16 cellular contexts compared by ENCODE assay signal in genomic region chr19:51552608-51552995, GRCh38. TPM values are rescaled to one million over a fixed set of nuclear protein-coding genes. Genes with fewer than 3 reads are reported as not detected.
DNase-seq lines count a peak whose midpoint lies in the region; ATAC-seq, FAIRE-seq and TF ChIP-seq lines count a peak whose summit lies in the region.
"Had no signal": no experiment of that assay in that cellular context is flagged by ENCODE, and none has a peak within 500 bp of the region (broad histone marks: within the 10 kb centered on the region; RNA-seq: fewer than 3 reads in every experiment).

No MANE protein-coding gene starts in this region.

- WGBS in HepG2 (ENCODE audit: low lambda C conversion rate): 2% methylated on average over 1 of the region's 1 CpG
- 13% methylated on average over 1 of the region's 1 CpG for WGBS in right lobe of liver (ENCODE audit: insufficient coverage, low coverage, low lambda C conversion rate, missing lambda C conversion rate)

- H3K9me3 Mint-ChIP-seq in IgD-negative memory B cell: peaks cover 0 to 10% (median 0%) of the 10 kb centered on the region in 3 donors
- peaks cover 5% of the 10 kb centered on the region for H3K9me3 Mint-ChIP-seq in glutamatergic neuron (ENCODE audit: unreplicated experiment)
- H3K9me3 Mint-ChIP-seq in stimulated activated naive B cell treated with anti-CD40 and anti-IgM and Interleukin-4, amounts not matched to agents 10 μg/mL and 1 μg/mL and 100 μg/mL, for 72 hours: no peaks in the 10 kb centered on the region

- no peak for ATAC-seq in HepG2
- no peak for ATAC-seq in right lobe of liver
- ATAC-seq in stimulated activated naive B cell treated with anti-CD40 and anti-IgM and Interleukin-4, amounts not matched to agents 10 μg/mL and 1 μg/mL and 100 μg/mL, for 72 hours (replicated peaks): no peak
- ATAC-seq in GM21423 (IDR thresholded peaks at IDR 0.05; ENCODE audit: unreplicated experiment): no peak

- peak overlapping the region; percentile 97 to 100 (median 98) for H3K4me3 Mint-ChIP-seq in IgD-negative memory B cell
- H3K4me3 Mint-ChIP-seq in glutamatergic neuron (ENCODE audit: unreplicated experiment): peak overlapping the region; percentile 77
- H3K4me3 Mint-ChIP-seq in stimulated activated naive B cell treated with anti-CD40 and anti-IgM and Interleukin-4, amounts not matched to agents 10 μg/mL and 1 μg/mL and 100 μg/mL, for 72 hours: peak overlapping the region; percentile 57 to 68

- H3K36me3 ChIP-seq in HepG2 (replicated peaks in 1 of 2; ENCODE audit: control insufficient read depth in 1 of 2, insufficient read depth in 2 of 2, low read length in 2 of 2) (no peaks in the 10 kb centered on the region), right lobe of liver (no peaks in the 10 kb centered on the region)

- in situ Hi-C loops in HepG2 (cut with HindIII; ENCODE audit: extremely low pct_ligation_motif_present, low pct_unique_long_range_greater_than_20kb): no loop called here

- BruUV-seq in HepG2 (replicated peaks; lab: Mats Ljungman, UMichigan): no TSS peak

- H3K27ac ChIP-seq in HepG2 (ENCODE audit: extremely low read length, insufficient read depth, low read length): no peak overlapping the region
- H3K27ac ChIP-seq in right lobe of liver: no peak overlapping the region
- H3K27ac ChIP-seq: C4-2B had no signal

- CTCF ChIA-PET in HepG2 (lab: Yijun Ruan, JAX; ENCODE audit: low intra/inter-chr PET ratio, low total read pairs): no interaction called here

- H4K20me1 ChIP-seq in HepG2 (ENCODE audit: insufficient read depth, low read length): peaks cover 9% of the 10 kb centered on the region

- TF ChIP-seq RAD21 in HepG2 (CRISPR knock-in tag; IDR thresholded peaks at IDR 0.05): no peak

- TF ChIP-seq POLR2A in HepG2 (IDR thresholded peaks at IDR 0.05; ENCODE audit: insufficient read depth in 1 of 2, low read depth in 2 of 2, low read length in 2 of 2) (no peak), right lobe of liver (IDR thresholded peaks at IDR 0.05) (no peak)

- DNase-seq in HepG2 (ENCODE audit: low spot score): no peak
- no peak for DNase-seq in right lobe of liver
- no peak for DNase-seq in glutamatergic neuron
- DNase-seq in stimulated activated naive B cell treated with anti-CD40 and anti-IgM and Interleukin-4, amounts not matched to agents 10 μg/mL and 1 μg/mL and 100 μg/mL, for 72 hours: no peak
- no peak for DNase-seq in DMS153 (lab: John Stamatoyannopoulos, UW)
- DNase-seq in pons (ENCODE audit: low spot score): no peak
- DNase-seq: CD4-positive, alpha-beta memory T cell; COR-L47 had no signal

- H3K27ac Mint-ChIP-seq in IgD-negative memory B cell (peak overlapping the region in 2 of 3 donors; percentile 83 to 97), glutamatergic neuron (ENCODE audit: unreplicated experiment) (no peak overlapping the region)
- no peak overlapping the region for H3K27ac Mint-ChIP-seq in stimulated activated naive B cell treated with anti-CD40 and anti-IgM and Interleukin-4, amounts not matched to agents 10 μg/mL and 1 μg/mL and 100 μg/mL, for 72 hours
- H3K27ac Mint-ChIP-seq: CD4-positive, alpha-beta memory T cell had no signal

- H3K9ac ChIP-seq in HepG2 (ENCODE audit: insufficient read depth, low read depth, low read length): no peak overlapping the region

- H3K27me3 ChIP-seq in HepG2 (ENCODE audit: control insufficient read depth in 1 of 2, insufficient read depth in 2 of 2, low read length in 2 of 2) (no peaks in the 10 kb centered on the region; a peak in 1 of 5 replicates), right lobe of liver (no peaks in the 10 kb centered on the region)

- H2AFZ ChIP-seq in HepG2 (ENCODE audit: low read length): no peak overlapping the region

- POLR2A ChIA-PET in HepG2 (lab: Yijun Ruan, JAX): no interaction called here

- TF ChIP-seq EP300 in HepG2 (IDR thresholded peaks at IDR 0.05; ENCODE audit: low read depth in 2 of 2, low read length in 2 of 2) (no peak), HepG2 (CRISPR knock-in tag; IDR thresholded peaks at IDR 0.05; ENCODE audit: borderline replicate concordance) (no peak)

- no peaks in the 10 kb centered on the region for H3K79me2 ChIP-seq in HepG2 (ENCODE audit: insufficient read depth, low read length)

- no peak for FAIRE-seq in HepG2 (lab: Jason Lieb, UNC)
- FAIRE-seq: D721Med, GM12892 had no signal

- TF ChIP-seq CTCF in HepG2 (CRISPR knock-in tag; IDR thresholded peaks at IDR 0.05) (no peak), right lobe of liver (IDR thresholded peaks at IDR 0.05) (no peak), glutamatergic neuron (IDR thresholded peaks at IDR 0.05; ENCODE audit: partially characterized antibody, unreplicated experiment) (no peak)

- H3K4me1 Mint-ChIP-seq in IgD-negative memory B cell (peaks cover 28 to 50% (median 43%) of the 10 kb centered on the region in 3 donors), glutamatergic neuron (ENCODE audit: low read depth, unreplicated experiment) (no peaks in the 10 kb centered on the region)
- H3K4me1 Mint-ChIP-seq in stimulated activated naive B cell treated with anti-CD40 and anti-IgM and Interleukin-4, amounts not matched to agents 10 μg/mL and 1 μg/mL and 100 μg/mL, for 72 hours: peaks cover 54 to 62% of the 10 kb centered on the region in 2 donors

- H3K4me1 ChIP-seq in HepG2 (ENCODE audit: insufficient read depth, low read length): no peaks in the 10 kb centered on the region
- no peaks in the 10 kb centered on the region for H3K4me1 ChIP-seq in right lobe of liver

- H3K4me3 ChIP-seq in HepG2 (replicated peaks in 1 of 3; ENCODE audit: insufficient read depth in 1 of 3, low read depth in 2 of 3, low read length in 3 of 3) (no peak overlapping the region), right lobe of liver (no peak overlapping the region)

- intact Hi-C loops in HepG2 (cut with micrococcal nuclease; ENCODE audit: unreplicated experiment): no loop called here
- intact Hi-C loops in right lobe of liver (cut with DNase I): no loop called here

- no peaks in the 10 kb centered on the region for H3K9me3 ChIP-seq in HepG2 (ENCODE audit: low read length)
- no peaks in the 10 kb centered on the region for H3K9me3 ChIP-seq in right lobe of liver

- H3K36me3 Mint-ChIP-seq in IgD-negative memory B cell (peaks cover 26% of the 10 kb centered on the region), glutamatergic neuron (ENCODE audit: unreplicated experiment) (no peaks in the 10 kb centered on the region)
- peaks cover 0 to 2% of the 10 kb centered on the region in 2 donors for H3K36me3 Mint-ChIP-seq in stimulated activated naive B cell treated with anti-CD40 and anti-IgM and Interleukin-4, amounts not matched to agents 10 μg/mL and 1 μg/mL and 100 μg/mL, for 72 hours

- H3K4me2 ChIP-seq in HepG2 (ENCODE audit: low read depth, low read length): no peak overlapping the region

- H3K27me3 Mint-ChIP-seq in IgD-negative memory B cell: peaks cover 1% of the 10 kb centered on the region
- peaks cover 6% of the 10 kb centered on the region for H3K27me3 Mint-ChIP-seq in glutamatergic neuron (ENCODE audit: unreplicated experiment)
- peaks cover 0 to 6% of the 10 kb centered on the region in 2 donors for H3K27me3 Mint-ChIP-seq in stimulated activated naive B cell treated with anti-CD40 and anti-IgM and Interleukin-4, amounts not matched to agents 10 μg/mL and 1 μg/mL and 100 μg/mL, for 72 hours

RNA-seq across cellular contexts. Expression of gene ZNF175, which starts 18.5 kb away (rescaled TPM):
- 1.5 and 2.3 TPM in 2 replicates for total RNA-seq in HepG2 (2016; rRNA removed; fragmentation: Illumina TruSeq; extraction: Trizol)
- 0.09 and 0.10 TPM in 2 replicates for total RNA-seq in HepG2 (2016; cell fraction: cytosol; rRNA removed; fragmentation: Illumina TruSeq; extraction: Trizol; ENCODE audit: low read depth)
- 2.7 and 2.8 TPM in 2 replicates for total RNA-seq in HepG2 (2016; cell fraction: insoluble cytoplasmic fraction; rRNA removed; fragmentation: Illumina TruSeq; extraction: Trizol)
- total RNA-seq in HepG2 (2016; cell fraction: membrane; rRNA removed; fragmentation: Illumina TruSeq; extraction: Trizol): 0.65 and 1.1 TPM in 2 replicates
- total RNA-seq in HepG2 (2016; cell fraction: nucleus; rRNA removed; fragmentation: Illumina TruSeq; extraction: Trizol): 1.6 and 2.5 TPM in 2 replicates
- polyA plus RNA-seq in HepG2 (2011; rRNA removed): 1.1 and 1.2 TPM in 2 replicates
- 0.55 and 0.62 TPM in 2 replicates for polyA plus RNA-seq in HepG2 (2011; cell fraction: cytosol; rRNA removed)
- 2.2 and 2.5 TPM in 2 replicates for polyA plus RNA-seq in HepG2 (2011; cell fraction: nucleus; rRNA removed)
- polyA plus RNA-seq in HepG2 (2012): 1.5 and 1.9 TPM in 2 replicates
- 0.11 and 0.20 TPM in 2 replicates for polyA plus RNA-seq in HepG2 (2016; cell fraction: cytosol; fragmentation: Illumina TruSeq; extraction: Trizol; ENCODE audit: low read depth)
- polyA plus RNA-seq in HepG2 (2016; cell fraction: insoluble cytoplasmic fraction; fragmentation: Illumina TruSeq; extraction: Trizol; ENCODE audit: low read depth): 2.0 and 2.6 TPM in 2 replicates
- 0.32 and 0.44 TPM in 2 replicates for polyA plus RNA-seq in HepG2 (2016; cell fraction: membrane; fragmentation: Illumina TruSeq; extraction: Trizol; ENCODE audit: low read depth)
- 2.6 and 6.4 TPM in 2 replicates for polyA plus RNA-seq in HepG2 (2016; cell fraction: nucleus; fragmentation: Illumina TruSeq; extraction: Trizol; ENCODE audit: insufficient read depth, low read depth)
- polyA minus RNA-seq in HepG2 (2011; rRNA and poly(A)+ RNA removed; ENCODE audit: low replicate concordance): 2.2 and 5.2 TPM in 2 replicates
- polyA minus RNA-seq in HepG2 (2011; cell fraction: cytosol; rRNA and poly(A)+ RNA removed): 1.1 and 1.6 TPM in 2 replicates
- polyA minus RNA-seq in HepG2 (2011; cell fraction: nucleus; rRNA and poly(A)+ RNA removed): 4.4 and 4.5 TPM in 2 replicates
- total RNA-seq in right lobe of liver: 1 to 10 TPM; 1.2 to 5.2 (median 4.4) TPM
- polyA plus RNA-seq in IgD-negative memory B cell: 4.9 TPM
- 12.4 TPM for total RNA-seq in glutamatergic neuron (ENCODE audit: unreplicated experiment)

RNA-seq across cellular contexts. Expression of gene SIGLEC6, which starts 21.1 kb away (rescaled TPM):
- total RNA-seq in HepG2 (2016; rRNA removed; fragmentation: Illumina TruSeq; extraction: Trizol): not detected in 2 replicates
- not detected in 2 replicates for total RNA-seq in HepG2 (2016; cell fraction: cytosol; rRNA removed; fragmentation: Illumina TruSeq; extraction: Trizol; ENCODE audit: low read depth)
- total RNA-seq in HepG2 (2016; cell fraction: insoluble cytoplasmic fraction; rRNA removed; fragmentation: Illumina TruSeq; extraction: Trizol): not detected in 2 replicates
- not detected in 2 replicates for total RNA-seq in HepG2 (2016; cell fraction: membrane; rRNA removed; fragmentation: Illumina TruSeq; extraction: Trizol)
- total RNA-seq in HepG2 (2016; cell fraction: nucleus; rRNA removed; fragmentation: Illumina TruSeq; extraction: Trizol): not detected in 2 replicates
- polyA plus RNA-seq in HepG2 (2011; rRNA removed): not detected in 2 replicates
- not detected in 2 replicates for polyA plus RNA-seq in HepG2 (2011; cell fraction: cytosol; rRNA removed)
- not detected in 2 replicates for polyA plus RNA-seq in HepG2 (2011; cell fraction: nucleus; rRNA removed)
- polyA plus RNA-seq in HepG2 (2012): not detected in 2 replicates
- not detected in 2 replicates for polyA plus RNA-seq in HepG2 (2016; cell fraction: cytosol; fragmentation: Illumina TruSeq; extraction: Trizol; ENCODE audit: low read depth)
- not detected in 2 replicates for polyA plus RNA-seq in HepG2 (2016; cell fraction: insoluble cytoplasmic fraction; fragmentation: Illumina TruSeq; extraction: Trizol; ENCODE audit: low read depth)
- polyA plus RNA-seq in HepG2 (2016; cell fraction: membrane; fragmentation: Illumina TruSeq; extraction: Trizol; ENCODE audit: low read depth): not detected in 2 replicates
- not detected in 2 replicates for polyA plus RNA-seq in HepG2 (2016; cell fraction: nucleus; fragmentation: Illumina TruSeq; extraction: Trizol; ENCODE audit: insufficient read depth, low read depth)
- polyA minus RNA-seq in HepG2 (2011; rRNA and poly(A)+ RNA removed; ENCODE audit: low replicate concordance): not detected in 2 replicates
- polyA minus RNA-seq in HepG2 (2011; cell fraction: cytosol; rRNA and poly(A)+ RNA removed): not detected in 2 replicates
- not detected in 2 replicates for polyA minus RNA-seq in HepG2 (2011; cell fraction: nucleus; rRNA and poly(A)+ RNA removed)
- total RNA-seq in right lobe of liver: not detected
- 27.6 TPM for polyA plus RNA-seq in IgD-negative memory B cell
- not detected for total RNA-seq in glutamatergic neuron (ENCODE audit: unreplicated experiment)
- total RNA-seq: A172; CD4-positive, alpha-beta memory T cell; H4; IMR-90 had no signal
- polyA plus RNA-seq: IMR-90 had no signal

RNA-seq across cellular contexts. Expression of gene SIGLEC12, which starts 51.0 kb away (rescaled TPM):
- not detected in 2 replicates for total RNA-seq in HepG2 (2016; rRNA removed; fragmentation: Illumina TruSeq; extraction: Trizol)
- not detected in 2 replicates for total RNA-seq in HepG2 (2016; cell fraction: cytosol; rRNA removed; fragmentation: Illumina TruSeq; extraction: Trizol; ENCODE audit: low read depth)
- total RNA-seq in HepG2 (2016; cell fraction: insoluble cytoplasmic fraction; rRNA removed; fragmentation: Illumina TruSeq; extraction: Trizol): not detected in 2 replicates
- not detected in 2 replicates for total RNA-seq in HepG2 (2016; cell fraction: membrane; rRNA removed; fragmentation: Illumina TruSeq; extraction: Trizol)
- total RNA-seq in HepG2 (2016; cell fraction: nucleus; rRNA removed; fragmentation: Illumina TruSeq; extraction: Trizol): not detected in 2 replicates
- not detected in 2 replicates for polyA plus RNA-seq in HepG2 (2011; rRNA removed)
- not detected in 2 replicates for polyA plus RNA-seq in HepG2 (2011; cell fraction: cytosol; rRNA removed)
- not detected in 2 replicates for polyA plus RNA-seq in HepG2 (2011; cell fraction: nucleus; rRNA removed)
- polyA plus RNA-seq in HepG2 (2012): not detected in 2 replicates
- not detected in 2 replicates for polyA plus RNA-seq in HepG2 (2016; cell fraction: cytosol; fragmentation: Illumina TruSeq; extraction: Trizol; ENCODE audit: low read depth)
- polyA plus RNA-seq in HepG2 (2016; cell fraction: insoluble cytoplasmic fraction; fragmentation: Illumina TruSeq; extraction: Trizol; ENCODE audit: low read depth): not detected in 2 replicates
- polyA plus RNA-seq in HepG2 (2016; cell fraction: membrane; fragmentation: Illumina TruSeq; extraction: Trizol; ENCODE audit: low read depth): not detected in 2 replicates
- polyA plus RNA-seq in HepG2 (2016; cell fraction: nucleus; fragmentation: Illumina TruSeq; extraction: Trizol; ENCODE audit: insufficient read depth, low read depth): not detected in 2 replicates
- polyA minus RNA-seq in HepG2 (2011; rRNA and poly(A)+ RNA removed; ENCODE audit: low replicate concordance): not detected in 2 replicates
- not detected in 2 replicates for polyA minus RNA-seq in HepG2 (2011; cell fraction: cytosol; rRNA and poly(A)+ RNA removed)
- polyA minus RNA-seq in HepG2 (2011; cell fraction: nucleus; rRNA and poly(A)+ RNA removed): not detected in 2 replicates
- total RNA-seq in right lobe of liver: under 1 TPM in 5 of 6 experiments, not detected in 1; 0.12 to 0.63 (median 0.33) TPM
- polyA plus RNA-seq in IgD-negative memory B cell: 1.1 TPM
- total RNA-seq in glutamatergic neuron (ENCODE audit: unreplicated experiment): not detected
- total RNA-seq: A172; CD4-positive, alpha-beta memory T cell; H4; IMR-90 had no signal
- polyA plus RNA-seq: CD4-positive, alpha-beta memory T cell; IMR-90 had no signal

Comparison
In these comparisons a context has a peak if more than half of its experiments do, and no peak if none do; other contexts are left out.
1. H3K27ac Mint-ChIP-seq: peak in IgD-negative memory B cell (2 of 3); none in glutamatergic neuron (single experiment) and stimulated activated naive B cell treated with anti-CD40 and anti-IgM and Interleukin-4, amounts not matched to agents 10 μg/mL and 1 μg/mL and 100 μg/mL, for 72 hours (single experiment).
2. Peak in every context shown above with its lines, with median percentiles within 50 percentile points of each other: H3K4me3 Mint-ChIP-seq.